8 cellular contexts compared by ENCODE assay signal in the genomic region with DNA sequence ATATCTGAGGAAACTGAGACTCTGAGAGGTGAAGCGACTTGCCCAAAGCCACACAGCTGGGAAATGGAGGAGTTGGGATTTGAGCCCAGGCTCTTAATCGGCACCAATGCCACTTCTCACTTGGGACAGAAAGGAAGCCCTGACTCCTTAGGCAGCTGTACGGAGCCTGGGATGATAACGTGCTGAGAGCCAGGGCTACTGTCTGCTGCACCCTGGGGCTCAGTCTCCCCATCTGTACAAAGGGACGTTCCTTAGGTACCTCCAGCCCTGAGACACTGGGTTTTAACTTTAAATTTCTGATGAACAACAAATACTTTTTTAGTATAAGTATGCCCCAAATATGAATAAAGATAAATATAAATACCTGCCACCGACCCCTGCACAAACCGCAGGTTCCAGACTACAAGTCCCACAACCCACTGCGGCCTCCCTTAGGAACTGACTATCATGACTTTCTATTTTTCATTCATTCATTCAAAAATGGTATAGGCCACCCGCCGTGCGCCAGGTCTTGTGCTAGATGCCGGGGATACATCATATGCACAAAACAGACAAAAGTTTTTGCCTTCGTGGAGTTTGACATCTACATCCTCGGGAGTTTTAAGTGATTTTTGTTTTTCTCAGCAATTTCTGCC. TPM values are rescaled to one million over a fixed set of nuclear protein-coding genes. Genes with fewer than 3 reads are reported as not detected.
A peak's percentile ranks its signal among the peaks of the same experiment; 100 is the strongest.
DNase-seq lines count a peak whose midpoint lies in the region; ATAC-seq and TF ChIP-seq lines count a peak whose summit lies in the region.

No MANE protein-coding gene starts in this region.

- H3K4me3 Mint-ChIP-seq in CD8-positive, alpha-beta T cell, result peak overlapping the region; percentile 92
- peak overlapping the region; percentile 86 to 95 (median 89) for H3K4me3 Mint-ChIP-seq in T-cell
- peak overlapping the region; percentile 94 to 98 (median 95) for H3K4me3 Mint-ChIP-seq in brain

- H3K27ac Mint-ChIP-seq in CD8-positive, alpha-beta T cell, result peak overlapping the region; percentile 89
- H3K27ac Mint-ChIP-seq in T-cell, result peak overlapping the region; percentile 88 to 92
- H3K27ac Mint-ChIP-seq in brain, result peak overlapping the region; percentile 97 to 100 (median 98)

- no peak for TF ChIP-seq CTCF in CD8-positive, alpha-beta T cell (IDR thresholded peaks at IDR 0.05)
- TF ChIP-seq CTCF in KMS-11 (conservative IDR thresholded peaks at IDR 0.05; ENCODE audit: low read depth, low read length) (no peak), brain (conservative IDR thresholded peaks at IDR 0.05) (no peak)

- peak overlapping the region; percentile 76 for H3K4me3 ChIP-seq in CD8-positive, alpha-beta T cell (ENCODE audit: low read depth, low read length)
- no peak overlapping the region for H3K4me3 ChIP-seq in KMS-11 (IDR thresholded peaks at IDR 0.05; ENCODE audit: insufficient read depth, low read depth, low read length)

- peaks cover 63% of the 10 kb centered on the region for H3K4me1 Mint-ChIP-seq in CD8-positive, alpha-beta T cell (ENCODE audit: low read depth)
- H3K4me1 Mint-ChIP-seq in T-cell (peaks cover 59 to 65% (median 60%) of the 10 kb centered on the region in 3 donors), brain (peaks cover 33% of the 10 kb centered on the region)

- H3K9me3 Mint-ChIP-seq in CD8-positive, alpha-beta T cell, result no peaks in the 10 kb centered on the region
- H3K9me3 Mint-ChIP-seq in T-cell (no peaks in the 10 kb centered on the region), brain (peaks cover 0 to 6% (median 0%) of the 10 kb centered on the region in 5 experiments)

- no peaks in the 10 kb centered on the region for H3K27me3 ChIP-seq in CD8-positive, alpha-beta T cell (ENCODE audit: insufficient read depth, low read length)
- peaks cover 9% of the 10 kb centered on the region; the same call in 1 of the 2 replicates for H3K27me3 ChIP-seq in KMS-11 (ENCODE audit: insufficient read depth, low read depth)

- no peak overlapping the region for H3K27ac ChIP-seq in CD8-positive, alpha-beta T cell (ENCODE audit: low read depth, low read length)
- H3K27ac ChIP-seq in KMS-11, result peak overlapping the region; percentile 32; the same call in 1 of the 2 replicates

- H3K36me3 Mint-ChIP-seq in CD8-positive, alpha-beta T cell, result peaks cover 38% of the 10 kb centered on the region
- H3K36me3 Mint-ChIP-seq in T-cell (peaks cover 32% of the 10 kb centered on the region), brain (no peaks in the 10 kb centered on the region)

- peak overlapping the region; percentile 77 for H2AFZ ChIP-seq in KMS-11 (ENCODE audit: low read depth)

- no peaks in the 10 kb centered on the region for H3K9me3 ChIP-seq in CD8-positive, alpha-beta T cell (ENCODE audit: low read length)

- H3K9ac ChIP-seq in KMS-11, result peak overlapping the region; percentile 79; the same call in 1 of the 2 replicates

- H3K27me3 Mint-ChIP-seq in CD8-positive, alpha-beta T cell (ENCODE audit: low read depth), result no peaks in the 10 kb centered on the region
- H3K27me3 Mint-ChIP-seq in T-cell (no peaks in the 10 kb centered on the region), brain (peaks cover 6% of the 10 kb centered on the region)

- POLR2A ChIA-PET in CD8-positive, alpha-beta T cell (lab: Charles Lee), result interaction anchor here (0.6 to 2.5 kb wide), 8 partner anchors 8 to 369 kb away, joined by 3 to 8 read pairs (median 4); no protein-coding TSS in a partner anchor
- POLR2A ChIA-PET in T-cell (lab: Charles Lee), result no interaction called here

- H3K36me3 ChIP-seq in CD8-positive, alpha-beta T cell (ENCODE audit: insufficient read depth, low read length), result peaks cover 11% of the 10 kb centered on the region
- no peaks in the 10 kb centered on the region for H3K36me3 ChIP-seq in KMS-11 (ENCODE audit: insufficient read depth)

- DNase-seq in CD8-positive, alpha-beta T cell, result peak in 5 of 7 experiments; percentile 50 to 82 (median 70)
- DNase-seq in T-cell (peak in 24 of 34 experiments; percentile 60 to 84 (median 74)), iris pigment epithelial cell (ENCODE audit: low read depth) (peak; percentile 71)
- peak; percentile 70 for DNase-seq in stimulated activated CD4-positive, alpha-beta T cell treated with anti-CD3 and anti-CD28 coated beads, Interleukin-4, amount 100 ng/mL, for 1 hour

- H4K20me1 ChIP-seq in KMS-11 (ENCODE audit: insufficient read depth), result no peaks in the 10 kb centered on the region

- peak overlapping the region; percentile 30 for H3K4me2 ChIP-seq in KMS-11

- peaks cover 67% of the 10 kb centered on the region for H3K4me1 ChIP-seq in CD8-positive, alpha-beta T cell (ENCODE audit: insufficient read depth, low read length)
- peaks cover 14% of the 10 kb centered on the region for H3K4me1 ChIP-seq in KMS-11 (ENCODE audit: low read depth, poor library complexity, severe bottlenecking)

- peak; percentile 44 for ATAC-seq in CD8-positive, alpha-beta T cell
- ATAC-seq in GM21529 (IDR thresholded peaks at IDR 0.05; ENCODE audit: unreplicated experiment) (peak; percentile 26), T-cell (replicated peaks in 1 of 4) (peak; percentile 34 to 59 (median 38)), HG02973 (IDR thresholded peaks at IDR 0.05; ENCODE audit: unreplicated experiment) (no peak)

- intact Hi-C loops in CD8-positive, alpha-beta T cell (cut with DNase I, micrococcal nuclease), result loop anchor here (1.0 to 10.0 kb wide), 12 partner anchors 91 to 1800 kb away; partner anchors contain the start of genes DOHH (in 2 of the 2), CACTIN (in 1 of the 2), FZR1 (in 1 of the 2) and KLF16 (in 1 of the 2)

- CTCF ChIA-PET in CD8-positive, alpha-beta T cell (lab: Charles Lee), result interaction anchor here (1.1 to 1.8 kb wide), 3 partner anchors 14 to 234 kb away, joined by 3 to 7 read pairs (median 4); no protein-coding TSS in a partner anchor
- CTCF ChIA-PET in T-cell (lab: Charles Lee), result interaction anchor here in 1 of 2 donors (0.5 kb wide), 1 partner anchor 232 kb away, joined by 3 read pairs; no protein-coding TSS in a partner anchor

- H3K79me2 ChIP-seq in KMS-11 (ENCODE audit: insufficient read depth, low read depth), result peaks cover 41% of the 10 kb centered on the region

RNA-seq across cellular contexts. Expression of gene NCLN, which starts 0.8 kb away (rescaled TPM):
- total RNA-seq in CD8-positive, alpha-beta T cell, result 10 to 100 TPM; 47.3 to 55.7 TPM
- total RNA-seq in T-cell, result 10 to 100 TPM; 47.2 to 69.5 (median 61.0) TPM
- polyA plus RNA-seq in brain (ENCODE audit: insufficient read depth, low read depth, low replicate concordance), result 42.4 TPM

RNA-seq across cellular contexts. Expression of gene S1PR4, which starts 6.4 kb away (rescaled TPM):
- total RNA-seq in CD8-positive, alpha-beta T cell, result 10 to 100 TPM; 76.3 to 80.3 TPM
- 100 to 1,000 TPM in 3 of 5 donors, 10 to 100 TPM in 2; 77.0 to 345 (median 324) TPM for total RNA-seq in T-cell
- polyA plus RNA-seq in brain (ENCODE audit: insufficient read depth, low read depth, low replicate concordance), result not detected

RNA-seq across cellular contexts. Expression of gene CELF5, which starts 39.5 kb away (rescaled TPM):
- total RNA-seq in CD8-positive, alpha-beta T cell, result under 1 TPM in 1 of 2 experiments, not detected in 1; 0.84 TPM
- total RNA-seq in T-cell, result 1 to 10 TPM in 1 of 5 donors, under 1 TPM in 3, not detected in 1; 0.23 to 1.9 (median 0.39) TPM
- polyA plus RNA-seq in brain (ENCODE audit: insufficient read depth, low read depth, low replicate concordance), result 33.6 TPM

RNA-seq across cellular contexts. Expression of gene GNA15, which starts 49.1 kb away (rescaled TPM):
- total RNA-seq in CD8-positive, alpha-beta T cell, result 1 to 10 TPM; 6.2 to 6.7 TPM
- total RNA-seq in T-cell, result 10 to 100 TPM in 1 of 5 donors, 1 to 10 TPM in 4; 1.8 to 13.2 (median 2.8) TPM
- 2.3 TPM for polyA plus RNA-seq in brain (ENCODE audit: insufficient read depth, low read depth, low replicate concordance)
